Comparison of ENCODE assay signal across 20 cellular contexts in the genomic region with DNA sequence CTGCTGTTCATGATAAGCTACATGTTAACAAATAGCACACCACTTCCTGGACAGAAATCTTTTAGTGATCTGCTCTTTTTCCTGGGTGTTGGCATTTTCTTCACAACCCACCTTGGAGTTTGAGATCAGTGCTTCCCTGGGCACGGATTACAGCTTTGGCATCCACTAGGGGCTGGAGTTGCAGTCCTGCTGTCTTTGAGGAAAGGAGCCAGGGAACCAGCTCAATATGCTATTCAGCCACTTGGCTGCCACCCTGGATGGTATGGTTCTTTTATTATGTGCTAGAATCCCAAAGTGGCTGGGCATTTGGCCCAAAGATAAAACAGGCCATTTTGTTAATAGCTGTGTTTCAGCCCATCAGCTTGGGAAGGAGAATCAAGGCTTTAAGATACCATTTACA. TPM values are rescaled to one million over a fixed set of nuclear protein-coding genes. Genes with fewer than 3 reads are reported as not detected.
A peak's percentile ranks its signal among the peaks of the same experiment; 100 is the strongest.
DNase-seq lines count a peak whose midpoint lies in the region; ATAC-seq, FAIRE-seq and TF ChIP-seq lines count a peak whose summit lies in the region.
"Had no signal": no experiment of that assay in that cellular context is flagged by ENCODE, and none has a peak within 500 bp of the region (broad histone marks: within the 10 kb centered on the region; RNA-seq: fewer than 3 reads in every experiment).

No MANE protein-coding gene starts in this region.

- no peak overlapping the region for H3K9ac ChIP-seq in PC-3 (ENCODE audit: low read length)
- H3K9ac ChIP-seq in endodermal cell (ENCODE audit: extremely low read depth, low read length, poor library complexity, severe bottlenecking), result no peak overlapping the region

- TF ChIP-seq CTCF in D721Med (IDR thresholded peaks at IDR 0.05; ENCODE audit: insufficient read depth, missing control alignments) (peak; percentile 25), HEK293 (tag by site-specific recombination; IDR thresholded peaks at IDR 0.05) (no peak), PC-3 (conservative IDR thresholded peaks at IDR 0.05; ENCODE audit: low read depth, low read length) (peak; percentile 20; the same call in 1 of the 2 replicates), endodermal cell (conservative IDR thresholded peaks at IDR 0.05) (peak; percentile 36)

- H3K36me3 ChIP-seq in HEK293 (ENCODE audit: control insufficient read depth in 2 of 2, insufficient read depth in 1 of 2, low read length in 2 of 2) (no peaks in the 10 kb centered on the region), PC-3 (ENCODE audit: low read depth, low read length) (no peaks in the 10 kb centered on the region), endodermal cell (ENCODE audit: control insufficient read depth, insufficient read depth, low read length) (no peaks in the 10 kb centered on the region)
- H3K36me3 ChIP-seq: transverse colon had no signal

- H3K9me3 Mint-ChIP-seq in endodermal cell, result no peaks in the 10 kb centered on the region
- H3K9me3 Mint-ChIP-seq: stimulated activated naive CD8-positive, alpha-beta T cell treated with anti-CD3 and anti-CD28 coated beads, Interleukin-15, Interleukin-2, amounts not matched to agents 100 ng/mL and 50 ng/mL, for 24 hours had no signal

- no peak for FAIRE-seq in D721Med (lab: Jason Lieb, UNC)
- FAIRE-seq: bronchial epithelial cell, GM18507 had no signal

- H3K4me2 ChIP-seq in PC-3 (ENCODE audit: low read length), result no peak overlapping the region
- H3K4me2 ChIP-seq: hepatocyte had no signal

- no peak overlapping the region for H3K4me3 Mint-ChIP-seq in endodermal cell
- H3K4me3 Mint-ChIP-seq: B cell; stimulated activated naive CD8-positive, alpha-beta T cell treated with anti-CD3 and anti-CD28 coated beads, Interleukin-15, Interleukin-2, amounts not matched to agents 100 ng/mL and 50 ng/mL, for 24 hours had no signal

- no peaks in the 10 kb centered on the region for H3K4me1 Mint-ChIP-seq in endodermal cell
- H3K4me1 Mint-ChIP-seq: B cell had no signal

- BruUV-seq in PC-3 (replicated peaks; lab: Mats Ljungman, UMichigan), result no TSS peak

- H3K79me2 ChIP-seq in PC-3 (ENCODE audit: low read length), result no peaks in the 10 kb centered on the region
- H3K79me2 ChIP-seq: hepatocyte had no signal

- WGBS in endodermal cell (ENCODE audit: insufficient coverage in 1 of 2, insufficient read length in 1 of 2), 2 experiments, result 29 to 39% methylated on average over 1 of the region's 1 CpG

- H3K9me3 ChIP-seq in HEK293 (ENCODE audit: control insufficient read depth, insufficient read depth, low read depth, low read length) (no peaks in the 10 kb centered on the region), PC-3 (ENCODE audit: low read length) (no peaks in the 10 kb centered on the region), endodermal cell (ENCODE audit: control insufficient read depth, low read length) (no peaks in the 10 kb centered on the region)
- H3K9me3 ChIP-seq: Caco-2, mucosa of descending colon, transverse colon had no signal

- ATAC-seq in PC-3, result peak; percentile 63
- ATAC-seq: mucosa of descending colon had no signal

- H3K27me3 ChIP-seq in PC-3 (ENCODE audit: low read length), result peaks cover 29% of the 10 kb centered on the region
- H3K27me3 ChIP-seq in endodermal cell (ENCODE audit: control insufficient read depth, insufficient read depth, low read length, poor library complexity, severe bottlenecking), result no peaks in the 10 kb centered on the region

- H3K4me3 ChIP-seq in HEK293 (ENCODE audit: low read depth, low read length) (no peak overlapping the region), PC-3 (ENCODE audit: low read length) (no peak overlapping the region), endodermal cell (ENCODE audit: low read length) (no peak overlapping the region)
- H3K4me3 ChIP-seq: hepatocyte, mucosa of descending colon, transverse colon had no signal

- H2AFZ ChIP-seq in PC-3 (ENCODE audit: low read length), result no peak overlapping the region
- H2AFZ ChIP-seq: hepatocyte had no signal

- H3K4me1 ChIP-seq in HEK293 (ENCODE audit: control insufficient read depth, insufficient read depth, low read length) (no peaks in the 10 kb centered on the region), PC-3 (ENCODE audit: insufficient read depth, low read length) (no peaks in the 10 kb centered on the region), endodermal cell (ENCODE audit: control insufficient read depth, insufficient read depth, low read length) (no peaks in the 10 kb centered on the region)
- H3K4me1 ChIP-seq: Caco-2, transverse colon had no signal

- DNase-seq in D721Med (ENCODE audit: insufficient read length, low spot score) (no peak), PC-3 (no peak), endodermal cell (no peak), NCI-H1048 (lab: John Stamatoyannopoulos, UW) (no peak), GM19240 (ENCODE audit: insufficient read length, low spot score) (no peak)
- no peak for DNase-seq in activated CD4-positive, alpha-beta T cell treated with anti-CD3 and anti-CD28 coated beads for 4 hours
- DNase-seq: activated CD4-positive, alpha-beta T cell treated with anti-CD3 and anti-CD28 coated beads, Interleukin-2, amount 50 U/mL, for 4 hours; activated CD8-positive, alpha-beta memory T cell treated with anti-CD3 and anti-CD28 coated beads, Interleukin-2, amount 50 U/mL, for 48 hours; Caco-2; EL; mucosa of descending colon; NCI-H187; stimulated activated CD4-positive, alpha-beta T cell treated with anti-CD3 and anti-CD28 coated beads, Interleukin-4, amount 100 ng/mL, for 1 hour; transverse colon had no signal

- H3K27me3 Mint-ChIP-seq in endodermal cell (ENCODE audit: insufficient read depth), result no peaks in the 10 kb centered on the region

- POLR2A ChIA-PET in HEK293 (lab: Yijun Ruan, JAX) (no interaction called here), PC-3 (lab: Charles Lee; ENCODE audit: unreplicated experiment) (no interaction called here)

- intact Hi-C loops in PC-3 (cut with micrococcal nuclease), result no loop called here

- no peaks in the 10 kb centered on the region for H3K36me3 Mint-ChIP-seq in endodermal cell (ENCODE audit: low read depth)

- H3K9me2 ChIP-seq in PC-3 (replicated peaks; ENCODE audit: low read length), result no peaks in the 10 kb centered on the region

- CTCF ChIA-PET in HEK293 (lab: Yijun Ruan, JAX), result interaction anchor here (0.8 to 3.9 kb wide), 2 partner anchors 104 to 215 kb away, joined by 5 to 18 read pairs; no protein-coding TSS in a partner anchor
- CTCF ChIA-PET in PC-3 (lab: Charles Lee), result interaction anchor here (0.5 to 0.9 kb wide), 2 partner anchors 104 to 454 kb away, joined by 3 read pairs; no protein-coding TSS in a partner anchor

- H3F3A ChIP-seq in PC-3 (ENCODE audit: low read length, unreplicated experiment), result no peaks in the 10 kb centered on the region

- no peak overlapping the region for H3K27ac ChIP-seq in HEK293 (ENCODE audit: extremely low read depth, low read depth, low read length)
- H3K27ac ChIP-seq in PC-3 (ENCODE audit: low read length), result no peak overlapping the region
- H3K27ac ChIP-seq in endodermal cell (ENCODE audit: low read depth, low read length), result no peak overlapping the region
- H3K27ac ChIP-seq: transverse colon had no signal

- H4K20me1 ChIP-seq in PC-3 (ENCODE audit: low read length), result no peaks in the 10 kb centered on the region

- no peak overlapping the region for H3K27ac Mint-ChIP-seq in endodermal cell
- H3K27ac Mint-ChIP-seq: B cell; stimulated activated naive CD8-positive, alpha-beta T cell treated with anti-CD3 and anti-CD28 coated beads, Interleukin-15, Interleukin-2, amounts not matched to agents 100 ng/mL and 50 ng/mL, for 24 hours had no signal

TF ChIP-seq in HEK293, 187 proteins besides CTCF, POLR2A, EP300 and RAD21:
- no peak for TF ChIP-seq HOXC10 (CRISPR knock-in tag; IDR thresholded peaks at IDR 0.05)
- peak; percentile 41; the same call in 1 of the 2 replicates for TF ChIP-seq FEZF1 (tag by site-specific recombination; IDR thresholded peaks at IDR 0.05)
- TF ChIP-seq, protein P1, sequence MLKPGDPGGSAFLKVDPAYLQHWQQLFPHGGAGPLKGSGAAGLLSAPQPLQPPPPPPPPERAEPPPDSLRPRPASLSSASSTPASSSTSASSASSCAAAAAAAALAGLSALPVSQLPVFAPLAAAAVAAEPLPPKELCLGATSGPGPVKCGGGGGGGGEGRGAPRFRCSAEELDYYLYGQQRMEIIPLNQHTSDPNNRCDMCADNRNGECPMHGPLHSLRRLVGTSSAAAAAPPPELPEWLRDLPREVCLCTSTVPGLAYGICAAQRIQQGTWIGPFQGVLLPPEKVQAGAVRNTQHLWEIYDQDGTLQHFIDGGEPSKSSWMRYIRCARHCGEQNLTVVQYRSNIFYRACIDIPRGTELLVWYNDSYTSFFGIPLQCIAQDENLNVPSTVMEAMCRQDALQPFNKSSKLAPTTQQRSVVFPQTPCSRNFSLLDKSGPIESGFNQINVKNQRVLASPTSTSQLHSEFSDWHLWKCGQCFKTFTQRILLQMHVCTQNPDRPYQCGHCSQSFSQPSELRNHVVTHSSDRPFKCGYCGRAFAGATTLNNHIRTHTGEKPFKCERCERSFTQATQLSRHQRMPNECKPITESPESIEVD (tag by site-specific recombination; IDR thresholded peaks at IDR 0.05), result no peak
- TF ChIP-seq ZNF324 (tag by site-specific recombination; IDR thresholded peaks at IDR 0.05), result no peak
TF ChIP-seq in HEK293: peak in this region for 1.

RNA-seq across cellular contexts. Expression of gene ADAR, which starts 55.7 kb away (rescaled TPM):
- 129 and 136 TPM in 2 replicates for total RNA-seq in PC-3 (2014; rRNA removed)
- 100 to 1,000 TPM; 148 to 166 TPM for total RNA-seq in endodermal cell
- 90.5 TPM for polyA plus RNA-seq in endodermal cell (2013, experiment 1 of 2)
- polyA plus RNA-seq in endodermal cell (2013, experiment 2 of 2), result 91.7 TPM
